In genomic region chr3:155805204-155805801, GRCh38 we compare ENCODE assay signal across 8 cellular contexts. TPM values are rescaled to one million over a fixed set of nuclear protein-coding genes. Genes with fewer than 3 reads are reported as not detected.
A peak's percentile ranks its signal among the peaks of the same experiment; 100 is the strongest.
DNase-seq lines count a peak whose midpoint lies in the region; ATAC-seq, FAIRE-seq and TF ChIP-seq lines count a peak whose summit lies in the region.

No MANE protein-coding gene starts in this region.

- no peaks in the 10 kb centered on the region for H3K27me3 ChIP-seq in cardiac muscle cell

- H3K9me3 Mint-ChIP-seq in activated CD8-positive, alpha-beta T cell treated with anti-CD3 and anti-CD28 coated beads, Interleukin-2, amount 10 ng/mL, durations not matched to agents 7 days and 5 days (ENCODE audit: insufficient read depth), result no peaks in the 10 kb centered on the region

- peak overlapping the region; percentile 81 for H3K4me3 Mint-ChIP-seq in activated CD8-positive, alpha-beta T cell treated with anti-CD3 and anti-CD28 coated beads, Interleukin-2, amount 10 ng/mL, durations not matched to agents 7 days and 5 days

- TF ChIP-seq CTCF in AG04449 (IDR thresholded peaks at IDR 0.05; ENCODE audit: insufficient read depth, low read length, missing control alignments), result no peak
- no peak for TF ChIP-seq CTCF in cardiac muscle cell (IDR thresholded peaks at IDR 0.05; ENCODE audit: low read depth, low read length)
- TF ChIP-seq CTCF in GM10248 (IDR thresholded peaks at IDR 0.05; ENCODE audit: control extremely low read depth, extremely low read depth, low read depth, missing control alignments), result no peak

- H3K4me3 ChIP-seq in AG04449 (ENCODE audit: low read depth, low read length) (peak overlapping the region; percentile 79), cardiac muscle cell (peak overlapping the region; percentile 72)

- peak; percentile 34 for ATAC-seq in GM19395 (IDR thresholded peaks at IDR 0.05; ENCODE audit: unreplicated experiment)
- ATAC-seq in activated CD8-positive, alpha-beta T cell treated with anti-CD3 and anti-CD28 coated beads, Interleukin-2, amount 10 ng/mL, durations not matched to agents 7 days and 5 days, result peak; percentile 11

- POLR2A ChIA-PET in AG04449 (lab: Yijun Ruan, JAX), result interaction anchor here (1.5 kb wide), 1 partner anchor 49 kb away, joined by 4 read pairs; the partner anchor contains the start of gene SLC33A1
- POLR2A ChIA-PET in activated CD8-positive, alpha-beta T cell treated with anti-CD3 and anti-CD28 coated beads, Interleukin-2, amount 10 ng/mL, durations not matched to agents 7 days and 5 days (lab: Charles Lee), result interaction anchor here (0.8 to 2.7 kb wide), 3 partner anchors 30 to 66 kb away, joined by 3 to 26 read pairs (median 21); partner anchors contain the start of genes GMPS and SLC33A1
- POLR2A ChIA-PET in GM10248 (lab: Yijun Ruan, JAX), result interaction anchor here (1.0 to 1.9 kb wide), 2 partner anchors 48 to 65 kb away, joined by 6 to 8 read pairs; partner anchors contain the start of gene SLC33A1

- FAIRE-seq in frontal cortex (lab: Jason Lieb, UNC), result no peak

- H3K36me3 ChIP-seq in KOPT-K1 (ENCODE audit: insufficient read depth, low read length) (no peaks in the 10 kb centered on the region), cardiac muscle cell (peaks cover 5% of the 10 kb centered on the region)

- DNase-seq in AG04449 (ENCODE audit: low read depth, low spot score) (no peak), cardiac muscle cell (ENCODE audit: low read depth in 1 of 2, low spot score in 1 of 2) (peak in 1 of 2 donors; percentile 28), renal cortical epithelial cell (ENCODE audit: low read depth) (peak; percentile 11), frontal cortex (ENCODE audit: low spot score in 2 of 2) (no peak), GM10248 (ENCODE audit: extremely low spot score) (no peak)
- DNase-seq in activated CD8-positive, alpha-beta T cell treated with anti-CD3 and anti-CD28 coated beads, Interleukin-2, amount 10 ng/mL, durations not matched to agents 7 days and 5 days, result no peak

- H3K27ac ChIP-seq in KOPT-K1 (ENCODE audit: low read depth, low read length, poor library complexity, severe bottlenecking), result peak overlapping the region; percentile 63
- H3K27ac ChIP-seq in cardiac muscle cell, result no peak overlapping the region

- H3K4me1 Mint-ChIP-seq in activated CD8-positive, alpha-beta T cell treated with anti-CD3 and anti-CD28 coated beads, Interleukin-2, amount 10 ng/mL, durations not matched to agents 7 days and 5 days (ENCODE audit: low read depth), result peaks cover 10% of the 10 kb centered on the region

- H3K36me3 Mint-ChIP-seq in activated CD8-positive, alpha-beta T cell treated with anti-CD3 and anti-CD28 coated beads, Interleukin-2, amount 10 ng/mL, durations not matched to agents 7 days and 5 days (ENCODE audit: low read depth), result no peaks in the 10 kb centered on the region

- peaks cover 10% of the 10 kb centered on the region for H3K27me3 Mint-ChIP-seq in activated CD8-positive, alpha-beta T cell treated with anti-CD3 and anti-CD28 coated beads, Interleukin-2, amount 10 ng/mL, durations not matched to agents 7 days and 5 days (ENCODE audit: low read depth)

- no peaks in the 10 kb centered on the region for H3K9me3 ChIP-seq in KOPT-K1 (ENCODE audit: insufficient read depth, low read length, poor library complexity, severe bottlenecking)
- H3K9me3 ChIP-seq in cardiac muscle cell (ENCODE audit: low read depth), result no peaks in the 10 kb centered on the region

- H3K4me1 ChIP-seq in cardiac muscle cell (ENCODE audit: low read depth), result no peaks in the 10 kb centered on the region

- peak overlapping the region; percentile 22 for H3K27ac Mint-ChIP-seq in activated CD8-positive, alpha-beta T cell treated with anti-CD3 and anti-CD28 coated beads, Interleukin-2, amount 10 ng/mL, durations not matched to agents 7 days and 5 days

- CTCF ChIA-PET in AG04449 (lab: Yijun Ruan, JAX), result interaction anchor here (0.6 to 3.5 kb wide), 45 partner anchors 7 to 201 kb away, joined by 3 to 51 read pairs (median 7); partner anchors contain the start of gene GMPS
- CTCF ChIA-PET in activated CD8-positive, alpha-beta T cell treated with anti-CD3 and anti-CD28 coated beads, Interleukin-2, amount 10 ng/mL, durations not matched to agents 7 days and 5 days (lab: Charles Lee), result interaction anchor here (0.6 to 2.9 kb wide), 57 partner anchors 8 to 705 kb away, joined by 3 to 53 read pairs (median 6); partner anchors contain the start of genes GMPS and SLC33A1
- CTCF ChIA-PET in GM10248 (lab: Yijun Ruan, JAX), result interaction anchor here (0.6 to 2.9 kb wide), 54 partner anchors 9 to 817 kb away, joined by 3 to 77 read pairs (median 6); partner anchors contain the start of genes GMPS and SLC33A1

RNA-seq across cellular contexts. Expression of gene C3orf33, which starts 0.8 kb away (rescaled TPM):
- total RNA-seq in activated CD8-positive, alpha-beta T cell treated with anti-CD3 and anti-CD28 coated beads, Interleukin-2, amount 10 ng/mL, durations not matched to agents 7 days and 5 days, result 1 to 10 TPM in 1 of 2 experiments, under 1 TPM in 1; 0.60 to 1.3 TPM
- total RNA-seq in cardiac muscle cell (4.5 and 5.5 TPM in 2 replicates), renal cortical epithelial cell (5.4 and 6.0 TPM in 2 replicates), frontal cortex (17.9 TPM)
- polyA plus RNA-seq in cardiac muscle cell, result 4.8 and 10.1 TPM in 2 replicates

RNA-seq across cellular contexts. Expression of gene SLC33A1, which starts 48.9 kb away (rescaled TPM):
- 10 to 100 TPM; 20.0 to 20.2 TPM for total RNA-seq in activated CD8-positive, alpha-beta T cell treated with anti-CD3 and anti-CD28 coated beads, Interleukin-2, amount 10 ng/mL, durations not matched to agents 7 days and 5 days
- total RNA-seq in cardiac muscle cell (23.9 and 28.8 TPM in 2 replicates), renal cortical epithelial cell (50.5 and 55.8 TPM in 2 replicates), frontal cortex (53.8 TPM)
- 7.9 and 17.5 TPM in 2 replicates for polyA plus RNA-seq in cardiac muscle cell
